16 cellular contexts compared by ENCODE assay signal in genomic region chr9:26974927-26975326, GRCh38. TPM values are rescaled to one million over a fixed set of nuclear protein-coding genes. Genes with fewer than 3 reads are reported as not detected.
DNase-seq lines count a peak whose midpoint lies in the region; ATAC-seq and TF ChIP-seq lines count a peak whose summit lies in the region.
"Had no signal": no experiment of that assay in that cellular context is flagged by ENCODE, and none has a peak within 500 bp of the region (broad histone marks: within the 10 kb centered on the region; RNA-seq: fewer than 3 reads in every experiment).

No MANE protein-coding gene starts in this region.

- H3K9me3 ChIP-seq in HUES6 (ENCODE audit: control insufficient read depth, insufficient read depth, low read depth, low read length) (no peaks in the 10 kb centered on the region), hepatocyte (ENCODE audit: low read depth) (no peaks in the 10 kb centered on the region)
- H3K9me3 ChIP-seq: Caco-2 had no signal

- no peaks in the 10 kb centered on the region for H3K36me3 Mint-ChIP-seq in stimulated activated effector memory CD8-positive, alpha-beta T cell treated with anti-CD3 and anti-CD28 coated beads, Interleukin-12 subunit alpha, Interleukin-12 subunit beta, amount 100 ng/mL, for 72 hours
- peaks cover 3% of the 10 kb centered on the region for H3K36me3 Mint-ChIP-seq in activated naive CD8-positive, alpha-beta T cell treated with anti-CD3 and anti-CD28 coated beads, Interleukin-2, amount 50 U/mL, for 24 hours (ENCODE audit: low read depth)

- H3K27me3 ChIP-seq in HUES6 (ENCODE audit: control insufficient read depth, insufficient read depth, low read length) = no peaks in the 10 kb centered on the region
- H3K27me3 ChIP-seq in hepatocyte = no peaks in the 10 kb centered on the region

- H3K9me2 ChIP-seq in hepatocyte (replicated peaks; ENCODE audit: insufficient read depth) = no peaks in the 10 kb centered on the region

- 74% methylated on average over 4 of the region's 4 CpGs for WGBS in hepatocyte (ENCODE audit: low lambda C conversion rate, missing lambda C conversion rate)

- H3K79me2 ChIP-seq in hepatocyte = peaks cover 12% of the 10 kb centered on the region

- H3K36me3 ChIP-seq in HUES6 (ENCODE audit: control insufficient read depth, insufficient read depth, low read length) (no peaks in the 10 kb centered on the region), hepatocyte (replicated peaks; ENCODE audit: insufficient read depth, low read depth) (no peaks in the 10 kb centered on the region)

- TF ChIP-seq CTCF in hepatocyte (IDR thresholded peaks at IDR 0.05; ENCODE audit: poor library complexity) = no peak

- no peak overlapping the region for H3K4me3 Mint-ChIP-seq in stimulated activated effector memory CD8-positive, alpha-beta T cell treated with anti-CD3 and anti-CD28 coated beads, Interleukin-12 subunit alpha, Interleukin-12 subunit beta, amount 100 ng/mL, for 72 hours
- H3K4me3 Mint-ChIP-seq in activated naive CD8-positive, alpha-beta T cell treated with anti-CD3 and anti-CD28 coated beads, Interleukin-2, amount 50 U/mL, for 24 hours = no peak overlapping the region
- H3K4me3 Mint-ChIP-seq: CD4-positive, CD25-positive, alpha-beta regulatory T cell had no signal

- H3K27ac ChIP-seq in HUES6 (ENCODE audit: low read depth, low read length) (peak overlapping the region; percentile 93; the same call in 1 of the 2 replicates), hepatocyte (peak overlapping the region; percentile 88)

- peak overlapping the region; percentile 15 for H3K27ac Mint-ChIP-seq in stimulated activated effector memory CD8-positive, alpha-beta T cell treated with anti-CD3 and anti-CD28 coated beads, Interleukin-12 subunit alpha, Interleukin-12 subunit beta, amount 100 ng/mL, for 72 hours
- H3K27ac Mint-ChIP-seq in activated naive CD8-positive, alpha-beta T cell treated with anti-CD3 and anti-CD28 coated beads, Interleukin-2, amount 50 U/mL, for 24 hours = no peak overlapping the region

- peaks cover 28% of the 10 kb centered on the region for H3K4me1 ChIP-seq in HUES6 (ENCODE audit: control insufficient read depth, insufficient read depth, low read length)
- no peaks in the 10 kb centered on the region for H3K4me1 ChIP-seq in hepatocyte (ENCODE audit: insufficient read depth)
- H3K4me1 ChIP-seq: Caco-2 had no signal

- H3K9ac ChIP-seq in HUES6 (ENCODE audit: low read length) = peak overlapping the region; percentile 94

- peaks cover 1% of the 10 kb centered on the region for H3K9me3 Mint-ChIP-seq in stimulated activated effector memory CD8-positive, alpha-beta T cell treated with anti-CD3 and anti-CD28 coated beads, Interleukin-12 subunit alpha, Interleukin-12 subunit beta, amount 100 ng/mL, for 72 hours
- H3K9me3 Mint-ChIP-seq in activated naive CD8-positive, alpha-beta T cell treated with anti-CD3 and anti-CD28 coated beads, Interleukin-2, amount 50 U/mL, for 24 hours = peaks cover 1% of the 10 kb centered on the region

- H3K4me1 Mint-ChIP-seq in stimulated activated effector memory CD8-positive, alpha-beta T cell treated with anti-CD3 and anti-CD28 coated beads, Interleukin-12 subunit alpha, Interleukin-12 subunit beta, amount 100 ng/mL, for 72 hours = no peaks in the 10 kb centered on the region
- H3K4me1 Mint-ChIP-seq in activated naive CD8-positive, alpha-beta T cell treated with anti-CD3 and anti-CD28 coated beads, Interleukin-2, amount 50 U/mL, for 24 hours = no peaks in the 10 kb centered on the region

- no peak for ATAC-seq in stimulated activated effector memory CD8-positive, alpha-beta T cell treated with anti-CD3 and anti-CD28 coated beads, Interleukin-12 subunit alpha, Interleukin-12 subunit beta, amount 100 ng/mL, for 72 hours
- ATAC-seq in activated naive CD8-positive, alpha-beta T cell treated with anti-CD3 and anti-CD28 coated beads, Interleukin-2, amount 50 U/mL, for 24 hours = no peak

- H3K4me3 ChIP-seq in HUES6 (ENCODE audit: low read depth, low read length) (no peak overlapping the region), hepatocyte (no peak overlapping the region)

- no peaks in the 10 kb centered on the region for H3K27me3 Mint-ChIP-seq in activated naive CD8-positive, alpha-beta T cell treated with anti-CD3 and anti-CD28 coated beads, Interleukin-2, amount 50 U/mL, for 24 hours
- H3K27me3 Mint-ChIP-seq: CD4-positive, CD25-positive, alpha-beta regulatory T cell had no signal

- DNase-seq in hepatocyte (ENCODE audit: low spot score) (no peak), myocyte (ENCODE audit: low read depth) (peak; percentile 22), NCI-H187 (lab: John Stamatoyannopoulos, UW) (no peak), cortex of kidney (lab: John Stamatoyannopoulos, UW) (no peak), DMS153 treated with DMSO at 0.1 percent for 48 hours (lab: John Stamatoyannopoulos, UW; ENCODE audit: unreplicated experiment) (no peak)
- no peak for DNase-seq in stimulated activated effector memory CD8-positive, alpha-beta T cell treated with anti-CD3 and anti-CD28 coated beads, Interleukin-12 subunit alpha, Interleukin-12 subunit beta, amount 100 ng/mL, for 72 hours (ENCODE audit: low spot score in 2 of 2)
- no peak for DNase-seq in activated naive CD8-positive, alpha-beta T cell treated with anti-CD3 and anti-CD28 coated beads, Interleukin-2, amount 50 U/mL, for 24 hours
- DNase-seq: NCI-H1105 treated with DMSO at 0.1 percent for 48 hours, NCI-H2171 treated with DMSO at 0.1 percent for 48 hours, NCI-H748 treated with DMSO at 0.1 percent for 48 hours had no signal

- peak overlapping the region; percentile 46 for H2AFZ ChIP-seq in hepatocyte

- H3K4me2 ChIP-seq in hepatocyte = peak overlapping the region; percentile 75

- H4K20me1 ChIP-seq in hepatocyte (ENCODE audit: insufficient read depth, poor library complexity, severe bottlenecking) = no peaks in the 10 kb centered on the region

RNA-seq across cellular contexts. Expression of gene IFT74, which starts 18.7 kb away (rescaled TPM):
- total RNA-seq in hepatocyte (14.8 and 15.3 TPM in 2 replicates), myocyte (20.0 and 30.8 TPM in 2 replicates)
- polyA plus RNA-seq in hepatocyte = 9.6 and 12.6 TPM in 2 replicates
- 6.8 TPM for polyA plus RNA-seq in myocyte (2012)

RNA-seq across cellular contexts. Expression of gene PLAA, which starts 27.9 kb away (rescaled TPM):
- 24.7 and 33.9 TPM in 2 replicates for total RNA-seq in hepatocyte
- polyA plus RNA-seq in hepatocyte = 22.8 and 26.7 TPM in 2 replicates
- 44.8 and 47.2 TPM in 2 replicates for total RNA-seq in myocyte
- 27.6 TPM for polyA plus RNA-seq in myocyte (2012)

RNA-seq across cellular contexts. Expression of gene LRRC19, which starts 30.5 kb away (rescaled TPM):
- total RNA-seq in hepatocyte (44.6 and 44.8 TPM in 2 replicates), myocyte (not detected in 2 replicates)
- 8.6 and 9.6 TPM in 2 replicates for polyA plus RNA-seq in hepatocyte
- 0.09 TPM for polyA plus RNA-seq in myocyte (2012)
- total RNA-seq: Caco-2; CD4-positive, CD25-positive, alpha-beta regulatory T cell; H7; IMR-90; NCI-H460 had no signal
- polyA plus RNA-seq: IMR-90 had no signal

Comparison
In these comparisons a context has a peak if more than half of its experiments do, and no peak if none do; other contexts are left out.
1. RNA of gene LRRC19, which starts 30.5 kb away (total RNA-seq): 44.6 to 44.8 TPM in hepatocyte; not detected in myocyte; every median in the first group is over 10 times any median in the second.